In the genomic region with DNA sequence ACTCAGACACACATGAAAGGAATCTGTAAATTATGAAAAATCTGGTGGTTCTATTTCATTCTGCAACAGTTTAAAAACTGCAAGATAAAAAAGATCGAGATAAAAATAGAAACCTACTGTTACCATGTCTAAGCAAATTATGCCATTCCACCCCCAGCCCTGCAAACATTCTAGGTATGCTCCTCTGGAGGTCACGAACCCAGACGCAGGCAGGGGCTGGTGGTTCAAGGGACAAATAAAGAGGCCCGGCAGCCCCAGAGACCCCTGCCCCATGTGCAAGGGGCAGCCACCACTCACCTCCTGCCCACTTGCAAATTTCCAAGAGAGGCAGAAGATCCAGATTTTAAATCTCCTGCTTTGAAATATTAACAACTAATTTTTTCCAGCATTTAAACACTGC, we compare ENCODE assay signal across 1 cellular context.
TF ChIP-seq lines count a peak whose summit lies in the region.

No MANE protein-coding gene starts in this region.

TF ChIP-seq in K562, 482 proteins besides CTCF, POLR2A, EP300 and RAD21:
- TF ChIP-seq, protein P1, sequence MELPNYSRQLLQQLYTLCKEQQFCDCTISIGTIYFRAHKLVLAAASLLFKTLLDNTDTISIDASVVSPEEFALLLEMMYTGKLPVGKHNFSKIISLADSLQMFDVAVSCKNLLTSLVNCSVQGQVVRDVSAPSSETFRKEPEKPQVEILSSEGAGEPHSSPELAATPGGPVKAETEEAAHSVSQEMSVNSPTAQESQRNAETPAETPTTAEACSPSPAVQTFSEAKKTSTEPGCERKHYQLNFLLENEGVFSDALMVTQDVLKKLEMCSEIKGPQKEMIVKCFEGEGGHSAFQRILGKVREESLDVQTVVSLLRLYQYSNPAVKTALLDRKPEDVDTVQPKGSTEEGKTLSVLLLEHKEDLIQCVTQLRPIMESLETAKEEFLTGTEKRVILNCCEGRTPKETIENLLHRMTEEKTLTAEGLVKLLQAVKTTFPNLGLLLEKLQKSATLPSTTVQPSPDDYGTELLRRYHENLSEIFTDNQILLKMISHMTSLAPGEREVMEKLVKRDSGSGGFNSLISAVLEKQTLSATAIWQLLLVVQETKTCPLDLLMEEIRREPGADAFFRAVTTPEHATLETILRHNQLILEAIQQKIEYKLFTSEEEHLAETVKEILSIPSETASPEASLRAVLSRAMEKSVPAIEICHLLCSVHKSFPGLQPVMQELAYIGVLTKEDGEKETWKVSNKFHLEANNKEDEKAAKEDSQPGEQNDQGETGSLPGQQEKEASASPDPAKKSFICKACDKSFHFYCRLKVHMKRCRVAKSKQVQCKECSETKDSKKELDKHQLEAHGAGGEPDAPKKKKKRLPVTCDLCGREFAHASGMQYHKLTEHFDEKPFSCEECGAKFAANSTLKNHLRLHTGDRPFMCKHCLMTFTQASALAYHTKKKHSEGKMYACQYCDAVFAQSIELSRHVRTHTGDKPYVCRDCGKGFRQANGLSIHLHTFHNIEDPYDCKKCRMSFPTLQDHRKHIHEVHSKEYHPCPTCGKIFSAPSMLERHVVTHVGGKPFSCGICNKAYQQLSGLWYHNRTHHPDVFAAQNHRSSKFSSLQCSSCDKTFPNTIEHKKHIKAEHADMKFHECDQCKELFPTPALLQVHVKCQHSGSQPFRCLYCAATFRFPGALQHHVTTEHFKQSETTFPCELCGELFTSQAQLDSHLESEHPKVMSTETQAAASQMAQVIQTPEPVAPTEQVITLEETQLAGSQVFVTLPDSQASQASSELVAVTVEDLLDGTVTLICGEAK (IDR thresholded peaks at IDR 0.05) = peak; percentile 59; the same call in 1 of the 2 replicates
- TF ChIP-seq, protein P1 (CRISPR knock-in tag; IDR thresholded peaks at IDR 0.05) = no peak
- TF ChIP-seq L3MBTL2 (IDR thresholded peaks at IDR 0.05) = no peak
- no peak for TF ChIP-seq LEF1 (IDR thresholded peaks at IDR 0.05)
- no peak for TF ChIP-seq HSF4 (CRISPR knock-in tag; IDR thresholded peaks at IDR 0.05; ENCODE audit: borderline replicate concordance)
TF ChIP-seq in K562: peak in this region for 1.
